Comparison of ENCODE assay signal across 8 cellular contexts in the genomic region with DNA sequence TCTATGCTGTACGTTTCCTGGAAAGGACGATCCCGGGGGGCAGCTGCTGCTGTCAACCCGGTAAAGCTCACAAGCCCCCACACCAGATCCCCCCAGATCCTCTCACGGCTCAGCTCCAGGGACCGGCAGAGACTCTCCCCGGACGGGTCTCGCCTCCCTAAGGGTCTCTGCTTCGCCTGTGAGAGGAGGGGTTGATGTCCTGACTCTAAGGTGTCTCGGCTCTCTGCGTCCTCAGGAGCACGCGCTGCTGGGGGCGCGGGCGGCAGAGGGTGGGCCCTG. TPM values are rescaled to one million over a fixed set of nuclear protein-coding genes. Genes with fewer than 3 reads are reported as not detected.
DNase-seq lines count a peak whose midpoint lies in the region; ATAC-seq, FAIRE-seq and TF ChIP-seq lines count a peak whose summit lies in the region.

No MANE protein-coding gene starts in this region.

- H3K9me3 ChIP-seq in HUES48 (ENCODE audit: control insufficient read depth, insufficient read depth, low read length), result no peaks in the 10 kb centered on the region
- no peaks in the 10 kb centered on the region for H3K9me3 ChIP-seq in aorta (ENCODE audit: control insufficient read depth, low read length)

- H3K36me3 Mint-ChIP-seq in mesothelial cell of epicardium, result peaks cover 3% of the 10 kb centered on the region

- peak; percentile 12 for ATAC-seq in GM19035 (IDR thresholded peaks at IDR 0.05; ENCODE audit: unreplicated experiment)
- peak; percentile 30 for ATAC-seq in aorta (ENCODE audit: low FRiP score)
- ATAC-seq in GM19455 (IDR thresholded peaks at IDR 0.05; ENCODE audit: unreplicated experiment), result no peak

- intact Hi-C loops in aorta (cut with DNase I), result loop anchor here (5.0 to 10.0 kb wide), 2 partner anchors 104 to 407 kb away; a partner anchor contains a TSS

- H3K27me3 ChIP-seq in HUES48 (ENCODE audit: control insufficient read depth, insufficient read depth, low read length) (peaks cover 32% of the 10 kb centered on the region), bronchial epithelial cell (ENCODE audit: control insufficient read depth, insufficient read depth, low read length) (no peaks in the 10 kb centered on the region), aorta (ENCODE audit: control insufficient read depth in 1 of 2, insufficient read depth in 2 of 2, low read length in 1 of 2) (no peaks in the 10 kb centered on the region)

- TF ChIP-seq CTCF in bronchial epithelial cell (IDR thresholded peaks at IDR 0.05; ENCODE audit: insufficient read depth, low read length, severe bottlenecking), result no peak
- no peak for TF ChIP-seq CTCF in mesothelial cell of epicardium (IDR thresholded peaks at IDR 0.05; ENCODE audit: unreplicated experiment)

- H3K4me1 Mint-ChIP-seq in mesothelial cell of epicardium, result peaks cover 13% of the 10 kb centered on the region

- H3K27ac ChIP-seq in HUES48 (ENCODE audit: low read depth, low read length), result no peak overlapping the region
- no peak overlapping the region for H3K27ac ChIP-seq in aorta (ENCODE audit: low read depth in 1 of 2, low read length in 2 of 2)

- no peaks in the 10 kb centered on the region for H3K4me1 ChIP-seq in HUES48 (ENCODE audit: control insufficient read depth, insufficient read depth, low read length)
- H3K4me1 ChIP-seq in aorta (ENCODE audit: control insufficient read depth in 1 of 2, insufficient read depth in 2 of 2, low read length in 2 of 2), result no peaks in the 10 kb centered on the region

- DNase-seq in bronchial epithelial cell (ENCODE audit: low read depth), result no peak
- DNase-seq in mesothelial cell of epicardium (ENCODE audit: low spot score in 2 of 2, unreplicated experiment in 2 of 2), result peak in 1 of 2 experiments; percentile 39
- DNase-seq in aorta, result no peak
- DNase-seq in effector CD4-positive, alpha-beta T cell, result no peak
- no peak for DNase-seq in HPDE6-E6E7 (ENCODE audit: extremely low spot score)

- H3K4me3 Mint-ChIP-seq in mesothelial cell of epicardium, result peak overlapping the region; percentile 70

- H3K36me3 ChIP-seq in HUES48 (ENCODE audit: control insufficient read depth, insufficient read depth, low read length) (no peaks in the 10 kb centered on the region; the same call in 1 of the 2 replicates), bronchial epithelial cell (ENCODE audit: control insufficient read depth, insufficient read depth, low read length) (no peaks in the 10 kb centered on the region), aorta (ENCODE audit: control insufficient read depth in 1 of 2, insufficient read depth in 2 of 2, low read length in 1 of 2) (no peaks in the 10 kb centered on the region)

- WGBS in aorta, 2 donors, result 1 to 3% methylated on average over 17 of the region's 17 CpGs

- H3K9me3 Mint-ChIP-seq in mesothelial cell of epicardium, result no peaks in the 10 kb centered on the region

- H3K27ac Mint-ChIP-seq in mesothelial cell of epicardium, result no peak overlapping the region

- no peaks in the 10 kb centered on the region for H3K27me3 Mint-ChIP-seq in mesothelial cell of epicardium (ENCODE audit: low read depth)

- H3K4me3 ChIP-seq in HUES48 (ENCODE audit: low read depth, low read length), result peak overlapping the region; percentile 74
- peak overlapping the region; percentile 78 for H3K4me3 ChIP-seq in bronchial epithelial cell (ENCODE audit: low read depth, low read length)
- H3K4me3 ChIP-seq in aorta (ENCODE audit: low read length in 2 of 2), result peak overlapping the region; percentile 14 to 63

- no peak overlapping the region for H3K9ac ChIP-seq in HUES48 (ENCODE audit: low read depth, low read length)

- FAIRE-seq in bronchial epithelial cell (lab: Jason Lieb, UNC), result no peak

RNA-seq across cellular contexts. Expression of a gene that starts 0.5 kb away (rescaled TPM):
- total RNA-seq in bronchial epithelial cell, result 6.0 and 6.6 TPM in 2 replicates
- total RNA-seq in mesothelial cell of epicardium, result 10.6 to 12.7 TPM (median 11.8 TPM) in 3 replicates
- 10 to 100 TPM; 10.6 to 12.6 TPM for total RNA-seq in aorta
- 1 to 10 TPM; 2.0 to 2.8 TPM for polyA plus RNA-seq in aorta

RNA-seq across cellular contexts. Expression of a gene that starts 26.5 kb away (rescaled TPM):
- total RNA-seq in bronchial epithelial cell (506 and 666 TPM in 2 replicates), mesothelial cell of epicardium (322 to 340 TPM (median 329 TPM) in 3 replicates), aorta (100 to 1,000 TPM; 189 TPM)
- 100 to 1,000 TPM; 225 to 335 TPM for polyA plus RNA-seq in aorta

RNA-seq across cellular contexts. Expression of a gene that starts 32.6 kb away (rescaled TPM):
- total RNA-seq in bronchial epithelial cell (12.7 and 18.7 TPM in 2 replicates), mesothelial cell of epicardium (47.3 to 51.5 TPM (median 49.0 TPM) in 3 replicates), aorta (10 to 100 TPM; 15.0 to 17.4 TPM)
- 10 to 100 TPM; 15.5 to 18.9 TPM for polyA plus RNA-seq in aorta
